ENCODE assay signal across 2 cellular contexts in the genomic region with DNA sequence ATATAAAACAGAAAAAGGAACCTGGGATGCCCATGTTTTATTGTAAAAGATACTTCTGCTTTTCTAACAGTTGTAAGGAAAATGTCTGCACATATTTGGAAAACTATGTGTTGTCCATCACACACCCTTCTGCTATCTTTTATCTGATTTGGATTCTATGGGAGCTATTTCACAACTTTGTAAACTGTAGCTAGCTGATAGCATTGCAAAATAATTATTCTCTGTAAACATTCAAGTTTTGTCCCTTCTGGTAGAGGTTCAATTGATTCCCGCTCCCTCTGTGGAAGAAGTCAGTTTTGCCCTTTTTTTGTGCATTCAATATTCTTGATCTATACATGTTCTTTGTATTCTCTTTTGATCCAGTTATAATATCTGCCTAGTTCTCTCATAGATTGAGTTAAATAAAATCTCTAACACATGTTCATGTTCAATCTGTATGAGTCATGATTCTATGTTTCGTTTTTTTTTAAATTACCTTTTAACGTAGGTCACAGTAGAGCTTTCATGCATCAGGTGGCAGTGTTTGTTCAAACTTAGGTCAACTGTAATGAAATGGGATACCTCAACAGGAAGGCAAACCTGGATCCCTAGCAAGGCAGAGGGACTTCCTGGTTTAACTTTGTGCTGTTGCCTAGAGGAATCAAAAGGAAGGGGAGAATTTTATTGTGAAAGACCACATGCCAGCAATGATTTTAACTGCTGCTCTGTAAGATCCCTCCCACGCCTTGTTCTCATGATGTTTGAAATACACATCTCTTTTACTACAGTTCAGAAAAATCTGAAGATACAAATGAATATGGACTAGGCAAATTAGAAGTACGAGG.
A peak's percentile ranks its signal among the peaks of the same experiment; 100 is the strongest.
TF ChIP-seq lines count a peak whose summit lies in the region.

No MANE protein-coding gene starts in this region.

TF ChIP-seq in HEK293, 187 proteins besides CTCF, POLR2A, EP300 and RAD21 (continues in another document):
- TF ChIP-seq ZNF211 (tag by site-specific recombination; IDR thresholded peaks at IDR 0.05; ENCODE audit: low read depth) (no peak), HOXD13 (CRISPR knock-in tag; IDR thresholded peaks at IDR 0.05; ENCODE audit: borderline replicate concordance) (no peak), GLI4 (tag by site-specific recombination; IDR thresholded peaks at IDR 0.05) (no peak), ZNF16 (tag by site-specific recombination; IDR thresholded peaks at IDR 0.05; ENCODE audit: low read depth) (no peak), ZNF654 (tag by site-specific recombination; IDR thresholded peaks at IDR 0.05; ENCODE audit: low read depth) (peak; percentile 73), GFI1B (tag by site-specific recombination; IDR thresholded peaks at IDR 0.05) (no peak), SCRT1 (tag by site-specific recombination; IDR thresholded peaks at IDR 0.05; ENCODE audit: borderline replicate concordance) (0 out of 2 replicates have a peak, but pooled peaks have one; percentile 38), ZNF239 (tag by site-specific recombination; IDR thresholded peaks at IDR 0.05) (no peak), ZNF76 (tag by site-specific recombination; IDR thresholded peaks at IDR 0.05; ENCODE audit: borderline replicate concordance, low read depth) (no peak), ZNF521 (tag by site-specific recombination; IDR thresholded peaks at IDR 0.05) (no peak), HOXC10 (CRISPR knock-in tag; IDR thresholded peaks at IDR 0.05) (no peak), ZNF670 (tag by site-specific recombination; IDR thresholded peaks at IDR 0.05; ENCODE audit: low read depth) (no peak), ZBTB48 (tag by site-specific recombination; IDR thresholded peaks at IDR 0.05) (peak; percentile 66; the same call in 1 of the 2 replicates), ZNF121 (tag by site-specific recombination; IDR thresholded peaks at IDR 0.05) (no peak), EGR2 (tag by site-specific recombination; IDR thresholded peaks at IDR 0.05; ENCODE audit: low read depth) (no peak)
- TF ChIP-seq, protein P1, sequence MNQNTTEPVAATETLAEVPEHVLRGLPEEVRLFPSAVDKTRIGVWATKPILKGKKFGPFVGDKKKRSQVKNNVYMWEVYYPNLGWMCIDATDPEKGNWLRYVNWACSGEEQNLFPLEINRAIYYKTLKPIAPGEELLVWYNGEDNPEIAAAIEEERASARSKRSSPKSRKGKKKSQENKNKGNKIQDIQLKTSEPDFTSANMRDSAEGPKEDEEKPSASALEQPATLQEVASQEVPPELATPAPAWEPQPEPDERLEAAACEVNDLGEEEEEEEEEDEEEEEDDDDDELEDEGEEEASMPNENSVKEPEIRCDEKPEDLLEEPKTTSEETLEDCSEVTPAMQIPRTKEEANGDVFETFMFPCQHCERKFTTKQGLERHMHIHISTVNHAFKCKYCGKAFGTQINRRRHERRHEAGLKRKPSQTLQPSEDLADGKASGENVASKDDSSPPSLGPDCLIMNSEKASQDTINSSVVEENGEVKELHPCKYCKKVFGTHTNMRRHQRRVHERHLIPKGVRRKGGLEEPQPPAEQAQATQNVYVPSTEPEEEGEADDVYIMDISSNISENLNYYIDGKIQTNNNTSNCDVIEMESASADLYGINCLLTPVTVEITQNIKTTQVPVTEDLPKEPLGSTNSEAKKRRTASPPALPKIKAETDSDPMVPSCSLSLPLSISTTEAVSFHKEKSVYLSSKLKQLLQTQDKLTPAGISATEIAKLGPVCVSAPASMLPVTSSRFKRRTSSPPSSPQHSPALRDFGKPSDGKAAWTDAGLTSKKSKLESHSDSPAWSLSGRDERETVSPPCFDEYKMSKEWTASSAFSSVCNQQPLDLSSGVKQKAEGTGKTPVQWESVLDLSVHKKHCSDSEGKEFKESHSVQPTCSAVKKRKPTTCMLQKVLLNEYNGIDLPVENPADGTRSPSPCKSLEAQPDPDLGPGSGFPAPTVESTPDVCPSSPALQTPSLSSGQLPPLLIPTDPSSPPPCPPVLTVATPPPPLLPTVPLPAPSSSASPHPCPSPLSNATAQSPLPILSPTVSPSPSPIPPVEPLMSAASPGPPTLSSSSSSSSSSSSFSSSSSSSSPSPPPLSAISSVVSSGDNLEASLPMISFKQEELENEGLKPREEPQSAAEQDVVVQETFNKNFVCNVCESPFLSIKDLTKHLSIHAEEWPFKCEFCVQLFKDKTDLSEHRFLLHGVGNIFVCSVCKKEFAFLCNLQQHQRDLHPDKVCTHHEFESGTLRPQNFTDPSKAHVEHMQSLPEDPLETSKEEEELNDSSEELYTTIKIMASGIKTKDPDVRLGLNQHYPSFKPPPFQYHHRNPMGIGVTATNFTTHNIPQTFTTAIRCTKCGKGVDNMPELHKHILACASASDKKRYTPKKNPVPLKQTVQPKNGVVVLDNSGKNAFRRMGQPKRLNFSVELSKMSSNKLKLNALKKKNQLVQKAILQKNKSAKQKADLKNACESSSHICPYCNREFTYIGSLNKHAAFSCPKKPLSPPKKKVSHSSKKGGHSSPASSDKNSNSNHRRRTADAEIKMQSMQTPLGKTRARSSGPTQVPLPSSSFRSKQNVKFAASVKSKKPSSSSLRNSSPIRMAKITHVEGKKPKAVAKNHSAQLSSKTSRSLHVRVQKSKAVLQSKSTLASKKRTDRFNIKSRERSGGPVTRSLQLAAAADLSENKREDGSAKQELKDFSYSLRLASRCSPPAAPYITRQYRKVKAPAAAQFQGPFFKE (tag by site-specific recombination; IDR thresholded peaks at IDR 0.05; ENCODE audit: borderline replicate concordance), result no peak
- TF ChIP-seq, protein P2, sequence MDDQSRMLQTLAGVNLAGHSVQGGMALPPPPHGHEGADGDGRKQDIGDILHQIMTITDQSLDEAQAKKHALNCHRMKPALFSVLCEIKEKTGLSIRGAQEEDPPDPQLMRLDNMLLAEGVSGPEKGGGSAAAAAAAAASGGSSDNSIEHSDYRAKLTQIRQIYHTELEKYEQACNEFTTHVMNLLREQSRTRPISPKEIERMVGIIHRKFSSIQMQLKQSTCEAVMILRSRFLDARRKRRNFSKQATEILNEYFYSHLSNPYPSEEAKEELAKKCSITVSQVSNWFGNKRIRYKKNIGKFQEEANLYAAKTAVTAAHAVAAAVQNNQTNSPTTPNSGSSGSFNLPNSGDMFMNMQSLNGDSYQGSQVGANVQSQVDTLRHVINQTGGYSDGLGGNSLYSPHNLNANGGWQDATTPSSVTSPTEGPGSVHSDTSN (CRISPR knock-in tag; IDR thresholded peaks at IDR 0.05), result no peak
- TF ChIP-seq, protein P3, sequence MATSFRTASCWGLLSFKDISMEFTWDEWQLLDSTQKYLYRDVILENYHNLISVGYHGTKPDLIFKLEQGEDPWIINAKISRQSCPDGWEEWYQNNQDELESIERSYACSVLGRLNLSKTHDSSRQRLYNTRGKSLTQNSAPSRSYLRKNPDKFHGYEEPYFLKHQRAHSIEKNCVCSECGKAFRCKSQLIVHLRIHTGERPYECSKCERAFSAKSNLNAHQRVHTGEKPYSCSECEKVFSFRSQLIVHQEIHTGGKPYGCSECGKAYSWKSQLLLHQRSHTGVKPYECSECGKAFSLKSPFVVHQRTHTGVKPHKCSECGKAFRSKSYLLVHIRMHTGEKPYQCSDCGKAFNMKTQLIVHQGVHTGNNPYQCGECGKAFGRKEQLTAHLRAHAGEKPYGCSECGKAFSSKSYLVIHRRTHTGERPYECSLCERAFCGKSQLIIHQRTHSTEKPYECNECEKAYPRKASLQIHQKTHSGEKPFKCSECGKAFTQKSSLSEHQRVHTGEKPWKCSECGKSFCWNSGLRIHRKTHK (tag by site-specific recombination; IDR thresholded peaks at IDR 0.05), result no peak

TF ChIP-seq in H1, 55 proteins besides CTCF, POLR2A, EP300 and RAD21:
- TF ChIP-seq RFX5 (IDR thresholded peaks at IDR 0.05; ENCODE audit: borderline replicate concordance, low read depth, low read length) (no peak), TAF1 (IDR thresholded peaks at IDR 0.05; ENCODE audit: low read depth, low read length) (no peak), CREB1 (IDR thresholded peaks at IDR 0.05) (no peak), RNF2 (IDR thresholded peaks at IDR 0.05; ENCODE audit: borderline replicate concordance, low read depth, low read length, missing control alignments, poor library complexity, severe bottlenecking) (no peak), EGR1 (IDR thresholded peaks at IDR 0.05; ENCODE audit: borderline replicate concordance, low read depth, low read length) (no peak), CBX5 (IDR thresholded peaks at IDR 0.05; ENCODE audit: low read depth, low read length) (no peak)
- TF ChIP-seq, protein P4, sequence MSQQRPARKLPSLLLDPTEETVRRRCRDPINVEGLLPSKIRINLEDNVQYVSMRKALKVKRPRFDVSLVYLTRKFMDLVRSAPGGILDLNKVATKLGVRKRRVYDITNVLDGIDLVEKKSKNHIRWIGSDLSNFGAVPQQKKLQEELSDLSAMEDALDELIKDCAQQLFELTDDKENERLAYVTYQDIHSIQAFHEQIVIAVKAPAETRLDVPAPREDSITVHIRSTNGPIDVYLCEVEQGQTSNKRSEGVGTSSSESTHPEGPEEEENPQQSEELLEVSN (IDR thresholded peaks at IDR 0.05), result no peak
- TF ChIP-seq, protein P5, sequence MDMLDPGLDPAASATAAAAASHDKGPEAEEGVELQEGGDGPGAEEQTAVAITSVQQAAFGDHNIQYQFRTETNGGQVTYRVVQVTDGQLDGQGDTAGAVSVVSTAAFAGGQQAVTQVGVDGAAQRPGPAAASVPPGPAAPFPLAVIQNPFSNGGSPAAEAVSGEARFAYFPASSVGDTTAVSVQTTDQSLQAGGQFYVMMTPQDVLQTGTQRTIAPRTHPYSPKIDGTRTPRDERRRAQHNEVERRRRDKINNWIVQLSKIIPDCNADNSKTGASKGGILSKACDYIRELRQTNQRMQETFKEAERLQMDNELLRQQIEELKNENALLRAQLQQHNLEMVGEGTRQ (IDR thresholded peaks at IDR 0.05; ENCODE audit: low read length), result no peak
